21 cellular contexts compared by ENCODE assay signal in the genomic region with DNA sequence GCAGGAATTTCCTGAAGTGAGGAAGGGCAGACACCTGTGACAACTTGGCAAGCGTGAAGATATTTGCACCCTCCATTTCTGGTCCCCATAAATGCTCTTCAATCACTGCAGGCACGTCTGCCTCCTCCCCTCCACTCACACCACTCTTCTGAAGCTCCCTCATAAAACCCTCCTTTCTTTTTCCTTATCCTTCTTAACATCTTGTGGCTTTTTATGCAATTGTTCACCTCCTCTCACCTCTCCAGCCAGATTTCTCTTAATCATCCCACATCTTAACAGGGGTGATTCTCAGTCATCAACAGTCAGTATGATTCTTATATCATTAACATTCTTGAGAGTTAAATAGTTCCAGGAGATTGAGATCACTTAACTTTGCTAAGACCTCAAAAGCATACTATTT.
DNase-seq lines count a peak whose midpoint lies in the region; ATAC-seq and TF ChIP-seq lines count a peak whose summit lies in the region.
"Had no signal": no experiment of that assay in that cellular context is flagged by ENCODE, and none has a peak within 500 bp of the region (broad histone marks: within the 10 kb centered on the region; RNA-seq: fewer than 3 reads in every experiment).

No MANE protein-coding gene starts in this region.

- ATAC-seq in natural killer cell treated with Interleukin-12 subunit alpha and Interleukin-12 subunit beta and Interleukin-15 and Interleukin-18, amount 100 ng/mL, for 72 hours, result peak in 1 of 2 donors; percentile 39
- ATAC-seq in natural killer cell (no peak), GM18870 (IDR thresholded peaks at IDR 0.05; ENCODE audit: unreplicated experiment) (no peak)
- peak; percentile 31 for ATAC-seq in stimulated activated effector memory CD8-positive, alpha-beta T cell treated with anti-CD3 and anti-CD28 coated beads, Interleukin-12 subunit alpha, Interleukin-12 subunit beta, amount 100 ng/mL, for 72 hours
- ATAC-seq: HCT116 had no signal

- H3K4me1 ChIP-seq in hepatocyte (ENCODE audit: insufficient read depth) (no peaks in the 10 kb centered on the region), Caco-2 (no peaks in the 10 kb centered on the region; the same call in 1 of the 2 replicates)
- H3K4me1 ChIP-seq: colonic mucosa, prostate gland had no signal

- H3K36me3 Mint-ChIP-seq in natural killer cell treated with Interleukin-12 subunit alpha and Interleukin-12 subunit beta and Interleukin-15 and Interleukin-18, amount 100 ng/mL, for 72 hours, result peaks cover 10% of the 10 kb centered on the region
- no peaks in the 10 kb centered on the region for H3K36me3 Mint-ChIP-seq in natural killer cell
- H3K36me3 Mint-ChIP-seq in stimulated activated effector memory CD8-positive, alpha-beta T cell treated with anti-CD3 and anti-CD28 coated beads, Interleukin-12 subunit alpha, Interleukin-12 subunit beta, amount 100 ng/mL, for 72 hours, result no peaks in the 10 kb centered on the region
- no peaks in the 10 kb centered on the region for H3K36me3 Mint-ChIP-seq in Caco-2 (ENCODE audit: insufficient read depth, unreplicated experiment)

- DNase-seq in natural killer cell treated with Interleukin-12 subunit alpha and Interleukin-12 subunit beta and Interleukin-15 and Interleukin-18, amount 100 ng/mL, for 72 hours (ENCODE audit: low spot score), result no peak
- DNase-seq in natural killer cell (no peak), RPMI7951 (ENCODE audit: low read depth) (peak; percentile 65), hepatocyte (ENCODE audit: low spot score) (no peak), GM19238 (ENCODE audit: insufficient read length, low spot score) (no peak), Caco-2 (no peak)
- no peak for DNase-seq in stimulated activated effector memory CD8-positive, alpha-beta T cell treated with anti-CD3 and anti-CD28 coated beads, Interleukin-12 subunit alpha, Interleukin-12 subunit beta, amount 100 ng/mL, for 72 hours (ENCODE audit: low spot score in 2 of 2)
- DNase-seq: activated naive CD4-positive, alpha-beta T cell treated with anti-CD3 and anti-CD28 coated beads for 36 hours; colonic mucosa; hypothalamus; KG1; NCI-H2081 treated with DMSO at 0.1 percent for 48 hours; NCI-H526; substantia nigra; T-helper 1 cell had no signal

- no peaks in the 10 kb centered on the region for H4K20me1 ChIP-seq in hepatocyte (ENCODE audit: insufficient read depth, poor library complexity, severe bottlenecking)

- H2AFZ ChIP-seq in hepatocyte, result no peak overlapping the region

- intact Hi-C loops in natural killer cell (cut with micrococcal nuclease), result no loop called here
- intact Hi-C loops in Caco-2 (cut with micrococcal nuclease; ENCODE audit: unreplicated experiment), result no loop called here

- H3K27me3 ChIP-seq in hepatocyte, result no peaks in the 10 kb centered on the region
- H3K27me3 ChIP-seq in Caco-2 (replicated peaks; ENCODE audit: control insufficient read depth, insufficient read depth, low read length), result no peaks in the 10 kb centered on the region
- H3K27me3 ChIP-seq: colonic mucosa, vagina had no signal

- H3K4me3 Mint-ChIP-seq in natural killer cell treated with Interleukin-12 subunit alpha and Interleukin-12 subunit beta and Interleukin-15 and Interleukin-18, amount 100 ng/mL, for 72 hours, result peak overlapping the region; percentile 15
- H3K4me3 Mint-ChIP-seq in natural killer cell, result no peak overlapping the region
- no peak overlapping the region for H3K4me3 Mint-ChIP-seq in stimulated activated effector memory CD8-positive, alpha-beta T cell treated with anti-CD3 and anti-CD28 coated beads, Interleukin-12 subunit alpha, Interleukin-12 subunit beta, amount 100 ng/mL, for 72 hours
- H3K4me3 Mint-ChIP-seq in Caco-2 (ENCODE audit: unreplicated experiment), result no peak overlapping the region
- H3K4me3 Mint-ChIP-seq: activated naive CD4-positive, alpha-beta T cell treated with anti-CD3 and anti-CD28 coated beads for 36 hours; neural crest cell had no signal

- H3K4me1 Mint-ChIP-seq in natural killer cell treated with Interleukin-12 subunit alpha and Interleukin-12 subunit beta and Interleukin-15 and Interleukin-18, amount 100 ng/mL, for 72 hours (ENCODE audit: low read depth in 2 of 2), result peaks cover 25 to 36% of the 10 kb centered on the region in 2 donors
- H3K4me1 Mint-ChIP-seq in natural killer cell (peaks cover 6 to 17% of the 10 kb centered on the region in 2 donors), Caco-2 (ENCODE audit: low read depth, unreplicated experiment) (peaks cover 6% of the 10 kb centered on the region)
- H3K4me1 Mint-ChIP-seq in stimulated activated effector memory CD8-positive, alpha-beta T cell treated with anti-CD3 and anti-CD28 coated beads, Interleukin-12 subunit alpha, Interleukin-12 subunit beta, amount 100 ng/mL, for 72 hours, result peaks cover 21% of the 10 kb centered on the region
- H3K4me1 Mint-ChIP-seq: neural crest cell had no signal

- WGBS in hepatocyte (ENCODE audit: low lambda C conversion rate, missing lambda C conversion rate), result 78% methylated on average over 2 of the region's 2 CpGs

- H3K4me2 ChIP-seq in hepatocyte, result no peak overlapping the region

- POLR2A ChIA-PET in Caco-2 (lab: Charles Lee), result no interaction called here

- H3K36me3 ChIP-seq in hepatocyte (replicated peaks; ENCODE audit: insufficient read depth, low read depth) (no peaks in the 10 kb centered on the region), Caco-2 (ENCODE audit: control insufficient read depth, insufficient read depth, low read length) (no peaks in the 10 kb centered on the region)
- H3K36me3 ChIP-seq: colonic mucosa, prostate gland, vagina had no signal

- peak overlapping the region; percentile 67 for H3K27ac ChIP-seq in hepatocyte
- H3K27ac ChIP-seq: C4-2B, colonic mucosa, prostate gland, vagina had no signal

- no peaks in the 10 kb centered on the region for H3K79me2 ChIP-seq in hepatocyte

- H3K9me3 ChIP-seq in hepatocyte (ENCODE audit: low read depth) (no peaks in the 10 kb centered on the region), Caco-2 (no peaks in the 10 kb centered on the region)
- H3K9me3 ChIP-seq: colonic mucosa, prostate gland, vagina had no signal

- H3K27ac Mint-ChIP-seq in natural killer cell treated with Interleukin-12 subunit alpha and Interleukin-12 subunit beta and Interleukin-15 and Interleukin-18, amount 100 ng/mL, for 72 hours, result no peak overlapping the region
- no peak overlapping the region for H3K27ac Mint-ChIP-seq in natural killer cell
- no peak overlapping the region for H3K27ac Mint-ChIP-seq in stimulated activated effector memory CD8-positive, alpha-beta T cell treated with anti-CD3 and anti-CD28 coated beads, Interleukin-12 subunit alpha, Interleukin-12 subunit beta, amount 100 ng/mL, for 72 hours
- H3K27ac Mint-ChIP-seq in Caco-2 (ENCODE audit: unreplicated experiment), result no peak overlapping the region
- H3K27ac Mint-ChIP-seq: activated naive CD4-positive, alpha-beta T cell treated with anti-CD3 and anti-CD28 coated beads for 36 hours had no signal

- H3K9me3 Mint-ChIP-seq in natural killer cell treated with Interleukin-12 subunit alpha and Interleukin-12 subunit beta and Interleukin-15 and Interleukin-18, amount 100 ng/mL, for 72 hours, result peaks cover 4% of the 10 kb centered on the region
- H3K9me3 Mint-ChIP-seq in natural killer cell (no peaks in the 10 kb centered on the region), Caco-2 (ENCODE audit: unreplicated experiment) (no peaks in the 10 kb centered on the region)
- no peaks in the 10 kb centered on the region for H3K9me3 Mint-ChIP-seq in stimulated activated effector memory CD8-positive, alpha-beta T cell treated with anti-CD3 and anti-CD28 coated beads, Interleukin-12 subunit alpha, Interleukin-12 subunit beta, amount 100 ng/mL, for 72 hours
- H3K9me3 Mint-ChIP-seq: activated naive CD4-positive, alpha-beta T cell treated with anti-CD3 and anti-CD28 coated beads for 36 hours; neural crest cell had no signal

- H3K4me3 ChIP-seq in hepatocyte (no peak overlapping the region), Caco-2 (ENCODE audit: low read depth, low read length) (no peak overlapping the region)
- H3K4me3 ChIP-seq: colonic mucosa, prostate gland, vagina had no signal

- H3K9me2 ChIP-seq in hepatocyte (replicated peaks; ENCODE audit: insufficient read depth), result no peaks in the 10 kb centered on the region

- peaks cover 10 to 35% of the 10 kb centered on the region in 2 donors for H3K27me3 Mint-ChIP-seq in natural killer cell treated with Interleukin-12 subunit alpha and Interleukin-12 subunit beta and Interleukin-15 and Interleukin-18, amount 100 ng/mL, for 72 hours
- H3K27me3 Mint-ChIP-seq in natural killer cell (ENCODE audit: low read depth in 2 of 2), result no peaks in the 10 kb centered on the region
- peaks cover under 1% of the 10 kb centered on the region for H3K27me3 Mint-ChIP-seq in Caco-2 (ENCODE audit: insufficient read depth, unreplicated experiment)

- no peak for TF ChIP-seq CTCF in natural killer cell (IDR thresholded peaks at IDR 0.05)
- TF ChIP-seq CTCF in hepatocyte (IDR thresholded peaks at IDR 0.05; ENCODE audit: poor library complexity), result no peak
- TF ChIP-seq CTCF in Caco-2 (IDR thresholded peaks at IDR 0.05; ENCODE audit: insufficient read depth in 1 of 2, low read depth in 1 of 2, low read length in 1 of 2, severe bottlenecking in 1 of 2, unreplicated experiment in 1 of 2), result no peak

- CTCF ChIA-PET in Caco-2 (lab: Charles Lee), result no interaction called here

- BruUV-seq in Caco-2 (replicated peaks; lab: Mats Ljungman, UMichigan), result no TSS peak
